In the genomic region with DNA sequence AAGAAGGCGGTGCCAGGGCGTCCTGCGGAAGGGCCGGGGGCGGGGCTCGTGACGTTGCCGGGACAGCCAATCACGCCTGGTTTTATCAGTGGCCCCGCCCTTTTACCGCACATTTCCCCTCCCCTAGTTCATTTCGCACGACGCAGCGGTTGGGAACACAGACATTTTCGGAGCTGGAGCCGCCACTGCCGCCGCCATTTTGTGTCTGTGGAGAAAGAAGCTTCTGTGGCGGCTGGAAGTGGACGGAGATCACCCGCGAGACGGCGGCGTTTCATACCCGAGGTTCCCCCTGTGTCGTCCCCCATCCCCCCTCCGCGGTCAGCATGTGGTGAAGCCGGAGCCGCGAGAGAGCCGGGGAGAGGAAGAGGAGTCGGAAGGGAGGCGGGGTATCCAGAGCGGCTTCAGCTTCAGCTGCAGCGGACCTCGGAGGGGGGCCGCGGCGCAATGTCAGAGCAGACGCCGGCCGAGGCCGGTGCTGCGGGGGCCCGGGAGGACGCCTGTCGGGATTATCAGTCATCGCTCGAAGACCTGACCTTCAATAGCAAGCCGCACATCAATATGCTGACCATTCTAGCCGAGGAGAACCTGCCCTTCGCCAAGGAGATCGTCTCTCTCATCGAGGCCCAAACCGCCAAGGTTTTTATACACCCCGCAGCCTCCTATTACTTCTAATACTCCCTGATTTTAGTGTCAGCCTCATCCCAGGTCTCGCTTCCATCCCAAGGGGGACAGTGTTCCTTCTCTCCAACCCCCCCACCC, we compare ENCODE assay signal across 1 cellular context.
TF ChIP-seq lines count a peak whose summit lies in the region.

A gene with protein sequence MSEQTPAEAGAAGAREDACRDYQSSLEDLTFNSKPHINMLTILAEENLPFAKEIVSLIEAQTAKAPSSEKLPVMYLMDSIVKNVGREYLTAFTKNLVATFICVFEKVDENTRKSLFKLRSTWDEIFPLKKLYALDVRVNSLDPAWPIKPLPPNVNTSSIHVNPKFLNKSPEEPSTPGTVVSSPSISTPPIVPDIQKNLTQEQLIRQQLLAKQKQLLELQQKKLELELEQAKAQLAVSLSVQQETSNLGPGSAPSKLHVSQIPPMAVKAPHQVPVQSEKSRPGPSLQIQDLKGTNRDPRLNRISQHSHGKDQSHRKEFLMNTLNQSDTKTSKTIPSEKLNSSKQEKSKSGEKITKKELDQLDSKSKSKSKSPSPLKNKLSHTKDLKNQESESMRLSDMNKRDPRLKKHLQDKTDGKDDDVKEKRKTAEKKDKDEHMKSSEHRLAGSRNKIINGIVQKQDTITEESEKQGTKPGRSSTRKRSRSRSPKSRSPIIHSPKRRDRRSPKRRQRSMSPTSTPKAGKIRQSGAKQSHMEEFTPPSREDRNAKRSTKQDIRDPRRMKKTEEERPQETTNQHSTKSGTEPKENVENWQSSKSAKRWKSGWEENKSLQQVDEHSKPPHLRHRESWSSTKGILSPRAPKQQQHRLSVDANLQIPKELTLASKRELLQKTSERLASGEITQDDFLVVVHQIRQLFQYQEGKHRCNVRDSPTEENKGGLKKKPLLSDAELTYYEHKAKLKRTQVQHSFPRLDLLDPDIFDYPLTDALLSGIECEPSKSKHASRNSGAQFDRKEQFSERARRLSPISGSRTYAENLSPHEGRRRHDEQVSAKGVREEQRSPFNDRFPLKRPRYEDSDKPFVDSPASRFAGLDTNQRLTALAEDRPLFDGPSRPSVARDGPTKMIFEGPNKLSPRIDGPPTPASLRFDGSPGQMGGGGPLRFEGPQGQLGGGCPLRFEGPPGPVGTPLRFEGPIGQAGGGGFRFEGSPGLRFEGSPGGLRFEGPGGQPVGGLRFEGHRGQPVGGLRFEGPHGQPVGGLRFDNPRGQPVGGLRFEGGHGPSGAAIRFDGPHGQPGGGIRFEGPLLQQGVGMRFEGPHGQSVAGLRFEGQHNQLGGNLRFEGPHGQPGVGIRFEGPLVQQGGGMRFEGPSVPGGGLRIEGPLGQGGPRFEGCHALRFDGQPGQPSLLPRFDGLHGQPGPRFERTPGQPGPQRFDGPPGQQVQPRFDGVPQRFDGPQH (N-terminal part only) (plus strand): TSS at position 136 of the 759 bp plus-strand sequence. CDS start 309 bp downstream, at position 445.

TF ChIP-seq in HEK293, 187 proteins besides CTCF, POLR2A, EP300 and RAD21 (continued from another document):
- TF ChIP-seq KLF7 (tag by site-specific recombination; IDR thresholded peaks at IDR 0.05; ENCODE audit: borderline replicate concordance) (0 out of 2 replicates have a peak, but pooled peaks have one; percentile 44), SP2 (tag by site-specific recombination; IDR thresholded peaks at IDR 0.05) (no peak; the same call in 1 of the 2 replicates), ZNF48 (tag by site-specific recombination; IDR thresholded peaks at IDR 0.05) (no peak), TRIM28 (IDR thresholded peaks at IDR 0.05; ENCODE audit: borderline replicate concordance, low read length) (no peak), ZFHX2 (tag by site-specific recombination; conservative IDR thresholded peaks at IDR 0.05) (no peak), HOXC10 (CRISPR knock-in tag; IDR thresholded peaks at IDR 0.05) (no peak), ZNF654 (tag by site-specific recombination; IDR thresholded peaks at IDR 0.05; ENCODE audit: low read depth) (no peak), ZNF302 (tag by site-specific recombination; IDR thresholded peaks at IDR 0.05; ENCODE audit: low read depth) (no peak), ZBTB1 (tag by site-specific recombination; IDR thresholded peaks at IDR 0.05) (no peak), ZNF350 (tag by site-specific recombination; IDR thresholded peaks at IDR 0.05) (no peak), ZNF837 (tag by site-specific recombination; IDR thresholded peaks at IDR 0.05) (no peak)
